ENCODE assay signal across 17 cellular contexts in the genomic region with DNA sequence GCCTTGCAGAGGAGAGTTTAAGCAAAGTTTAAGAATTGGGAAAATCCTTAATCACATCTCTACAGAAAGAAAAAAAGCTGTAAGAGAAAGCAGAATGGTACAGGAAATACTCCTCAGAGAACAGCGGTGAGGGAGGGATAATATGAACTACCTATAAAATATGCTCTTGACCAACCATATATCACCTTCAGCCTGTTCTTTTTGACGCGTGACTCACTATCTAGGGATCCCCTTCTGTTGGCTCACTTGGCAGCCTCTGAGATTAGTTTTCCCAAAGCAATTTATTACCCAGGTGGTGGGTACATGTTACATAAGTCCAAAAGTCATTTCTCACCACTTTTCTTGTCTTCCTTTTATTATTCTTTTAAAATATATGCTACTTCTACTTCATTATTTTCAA.
"Had no signal": no experiment of that assay in that cellular context is flagged by ENCODE, and none has a peak within 500 bp of the region (broad histone marks: within the 10 kb centered on the region; RNA-seq: fewer than 3 reads in every experiment).

No MANE protein-coding gene starts in this region.

- FAIRE-seq: endothelial cell of umbilical vein, islet of Langerhans had no signal

- H3K36me3 Mint-ChIP-seq: activated naive CD4-positive, alpha-beta T cell treated with anti-CD3 and anti-CD28 coated beads, Interleukin-2, amount 50 U/mL, for 72 hours; natural killer cell treated with Interleukin-12 subunit alpha and Interleukin-12 subunit beta and Interleukin-15 and Interleukin-18, amount 100 ng/mL, for 72 hours had no signal

- H3K4me1 ChIP-seq: gastrocnemius medialis, right atrium auricular region had no signal

- H3K27ac Mint-ChIP-seq: activated CD8-positive, alpha-beta T cell treated with anti-CD3 and anti-CD28 coated beads, Interleukin-2, amount 10 ng/mL, durations not matched to agents 7 days and 5 days; activated naive CD4-positive, alpha-beta T cell treated with anti-CD3 and anti-CD28 coated beads, Interleukin-2, amount 50 U/mL, for 72 hours; natural killer cell treated with Interleukin-12 subunit alpha and Interleukin-12 subunit beta and Interleukin-15 and Interleukin-18, amount 100 ng/mL, for 72 hours; T-helper 17 cell; WTC11 had no signal

- ATAC-seq: activated CD8-positive, alpha-beta T cell treated with anti-CD3 and anti-CD28 coated beads, Interleukin-2, amount 10 ng/mL, durations not matched to agents 7 days and 5 days; activated naive CD4-positive, alpha-beta T cell treated with anti-CD3 and anti-CD28 coated beads, Interleukin-2, amount 50 U/mL, for 72 hours; gastrocnemius medialis; natural killer cell treated with Interleukin-12 subunit alpha and Interleukin-12 subunit beta and Interleukin-15 and Interleukin-18, amount 100 ng/mL, for 72 hours; T-helper 17 cell; WTC11 had no signal

- H3K36me3 ChIP-seq: gastrocnemius medialis, right atrium auricular region had no signal

- H3K9me3 ChIP-seq: gastrocnemius medialis, right atrium auricular region had no signal

- H3K4me3 ChIP-seq: gastrocnemius medialis, right atrium auricular region had no signal

- H3K4me1 Mint-ChIP-seq: T-helper 17 cell, WTC11 had no signal

- H3K27me3 Mint-ChIP-seq: natural killer cell treated with Interleukin-12 subunit alpha and Interleukin-12 subunit beta and Interleukin-15 and Interleukin-18, amount 100 ng/mL, for 72 hours; T-helper 17 cell had no signal

- DNase-seq: activated CD4-positive, alpha-beta T cell treated with anti-CD3 and anti-CD28 coated beads for 48 hours; activated CD8-positive, alpha-beta memory T cell treated with anti-CD3 and anti-CD28 coated beads, Interleukin-2, amount 50 U/mL, for 4 hours; activated CD8-positive, alpha-beta T cell treated with anti-CD3 and anti-CD28 coated beads, Interleukin-2, amount 10 ng/mL, durations not matched to agents 7 days and 5 days; activated effector memory CD4-positive, alpha-beta T cell treated with anti-CD3 and anti-CD28 coated beads, Interleukin-2, amount 50 U/mL, for 16 hours; activated T-cell treated with anti-CD3 and anti-CD28 coated beads, Interleukin-2, amount 50 U/mL, for 48 hours; amniotic stem cell; cerebellar nuclear complex; effector CD8-positive, alpha-beta T cell; gastrocnemius medialis; stimulated activated CD4-positive, alpha-beta T cell treated with anti-CD3 and anti-CD28 coated beads, Interleukin-1b, Interleukin-23, amount 100 ng/mL, for 48 hours; T-helper 17 cell had no signal

- H3K4me3 Mint-ChIP-seq: activated CD8-positive, alpha-beta T cell treated with anti-CD3 and anti-CD28 coated beads, Interleukin-2, amount 10 ng/mL, durations not matched to agents 7 days and 5 days; natural killer cell treated with Interleukin-12 subunit alpha and Interleukin-12 subunit beta and Interleukin-15 and Interleukin-18, amount 100 ng/mL, for 72 hours; T-helper 17 cell; WTC11 had no signal

- H3K27ac ChIP-seq: gastrocnemius medialis, right atrium auricular region had no signal

- H3K27me3 ChIP-seq: gastrocnemius medialis, right atrium auricular region had no signal
